ENCODE assay signal across 1 cellular context in the genomic region with DNA sequence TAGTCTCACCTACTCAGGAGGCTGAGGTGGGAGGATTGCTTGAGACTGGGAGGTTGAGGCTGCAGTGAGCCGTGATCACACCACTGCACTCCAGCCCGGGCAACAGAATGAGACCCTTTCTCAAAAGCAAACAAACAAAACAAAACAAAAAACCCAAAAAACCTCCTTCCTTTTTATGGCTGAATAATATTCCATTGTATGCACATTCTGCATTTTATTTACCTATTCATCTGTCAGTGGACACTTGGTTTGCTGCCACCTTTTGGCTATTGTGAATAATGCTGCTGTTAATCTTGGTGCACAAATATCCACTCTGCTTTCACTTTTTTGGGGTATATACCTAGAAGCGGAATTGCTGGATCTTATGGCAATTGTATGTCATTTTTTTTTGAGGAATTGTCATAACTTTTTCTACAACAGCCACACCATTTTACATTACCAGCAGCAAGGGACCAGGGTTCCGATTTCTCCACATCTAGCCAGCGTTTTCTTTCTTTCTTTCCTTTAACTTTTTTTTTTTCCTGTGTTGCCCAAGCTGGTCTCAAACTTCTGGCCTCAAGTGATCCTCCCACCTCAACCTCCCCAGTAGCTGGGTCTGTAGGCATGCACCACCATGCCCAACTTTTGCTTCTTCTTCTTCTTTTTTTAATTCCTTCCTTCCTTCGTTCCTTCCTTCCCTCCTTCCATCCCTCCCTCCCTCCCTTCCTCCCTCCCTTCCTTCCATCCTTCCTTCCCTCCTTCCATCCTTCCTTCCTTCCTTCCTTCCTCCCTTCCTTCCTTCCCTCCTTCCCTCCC.
TF ChIP-seq lines count a peak whose summit lies in the region.

No MANE protein-coding gene starts in this region.

TF ChIP-seq in K562, 482 proteins besides CTCF, POLR2A, EP300 and RAD21 (continued from another document):
- TF ChIP-seq, protein P1, sequence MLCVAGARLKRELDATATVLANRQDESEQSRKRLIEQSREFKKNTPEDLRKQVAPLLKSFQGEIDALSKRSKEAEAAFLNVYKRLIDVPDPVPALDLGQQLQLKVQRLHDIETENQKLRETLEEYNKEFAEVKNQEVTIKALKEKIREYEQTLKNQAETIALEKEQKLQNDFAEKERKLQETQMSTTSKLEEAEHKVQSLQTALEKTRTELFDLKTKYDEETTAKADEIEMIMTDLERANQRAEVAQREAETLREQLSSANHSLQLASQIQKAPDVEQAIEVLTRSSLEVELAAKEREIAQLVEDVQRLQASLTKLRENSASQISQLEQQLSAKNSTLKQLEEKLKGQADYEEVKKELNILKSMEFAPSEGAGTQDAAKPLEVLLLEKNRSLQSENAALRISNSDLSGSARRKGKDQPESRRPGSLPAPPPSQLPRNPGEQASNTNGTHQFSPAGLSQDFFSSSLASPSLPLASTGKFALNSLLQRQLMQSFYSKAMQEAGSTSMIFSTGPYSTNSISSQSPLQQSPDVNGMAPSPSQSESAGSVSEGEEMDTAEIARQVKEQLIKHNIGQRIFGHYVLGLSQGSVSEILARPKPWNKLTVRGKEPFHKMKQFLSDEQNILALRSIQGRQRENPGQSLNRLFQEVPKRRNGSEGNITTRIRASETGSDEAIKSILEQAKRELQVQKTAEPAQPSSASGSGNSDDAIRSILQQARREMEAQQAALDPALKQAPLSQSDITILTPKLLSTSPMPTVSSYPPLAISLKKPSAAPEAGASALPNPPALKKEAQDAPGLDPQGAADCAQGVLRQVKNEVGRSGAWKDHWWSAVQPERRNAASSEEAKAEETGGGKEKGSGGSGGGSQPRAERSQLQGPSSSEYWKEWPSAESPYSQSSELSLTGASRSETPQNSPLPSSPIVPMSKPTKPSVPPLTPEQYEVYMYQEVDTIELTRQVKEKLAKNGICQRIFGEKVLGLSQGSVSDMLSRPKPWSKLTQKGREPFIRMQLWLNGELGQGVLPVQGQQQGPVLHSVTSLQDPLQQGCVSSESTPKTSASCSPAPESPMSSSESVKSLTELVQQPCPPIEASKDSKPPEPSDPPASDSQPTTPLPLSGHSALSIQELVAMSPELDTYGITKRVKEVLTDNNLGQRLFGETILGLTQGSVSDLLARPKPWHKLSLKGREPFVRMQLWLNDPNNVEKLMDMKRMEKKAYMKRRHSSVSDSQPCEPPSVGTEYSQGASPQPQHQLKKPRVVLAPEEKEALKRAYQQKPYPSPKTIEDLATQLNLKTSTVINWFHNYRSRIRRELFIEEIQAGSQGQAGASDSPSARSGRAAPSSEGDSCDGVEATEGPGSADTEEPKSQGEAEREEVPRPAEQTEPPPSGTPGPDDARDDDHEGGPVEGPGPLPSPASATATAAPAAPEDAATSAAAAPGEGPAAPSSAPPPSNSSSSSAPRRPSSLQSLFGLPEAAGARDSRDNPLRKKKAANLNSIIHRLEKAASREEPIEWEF (CRISPR knock-in tag; IDR thresholded peaks at IDR 0.05), result no peak
- no peak for TF ChIP-seq ZNF707 (CRISPR knock-in tag; conservative IDR thresholded peaks at IDR 0.05)
- no peak for TF ChIP-seq ZC3H4 (CRISPR knock-in tag; IDR thresholded peaks at IDR 0.05; ENCODE audit: borderline replicate concordance)
- TF ChIP-seq TCF3 (CRISPR knock-in tag; IDR thresholded peaks at IDR 0.05), result no peak
- TF ChIP-seq, protein P2, sequence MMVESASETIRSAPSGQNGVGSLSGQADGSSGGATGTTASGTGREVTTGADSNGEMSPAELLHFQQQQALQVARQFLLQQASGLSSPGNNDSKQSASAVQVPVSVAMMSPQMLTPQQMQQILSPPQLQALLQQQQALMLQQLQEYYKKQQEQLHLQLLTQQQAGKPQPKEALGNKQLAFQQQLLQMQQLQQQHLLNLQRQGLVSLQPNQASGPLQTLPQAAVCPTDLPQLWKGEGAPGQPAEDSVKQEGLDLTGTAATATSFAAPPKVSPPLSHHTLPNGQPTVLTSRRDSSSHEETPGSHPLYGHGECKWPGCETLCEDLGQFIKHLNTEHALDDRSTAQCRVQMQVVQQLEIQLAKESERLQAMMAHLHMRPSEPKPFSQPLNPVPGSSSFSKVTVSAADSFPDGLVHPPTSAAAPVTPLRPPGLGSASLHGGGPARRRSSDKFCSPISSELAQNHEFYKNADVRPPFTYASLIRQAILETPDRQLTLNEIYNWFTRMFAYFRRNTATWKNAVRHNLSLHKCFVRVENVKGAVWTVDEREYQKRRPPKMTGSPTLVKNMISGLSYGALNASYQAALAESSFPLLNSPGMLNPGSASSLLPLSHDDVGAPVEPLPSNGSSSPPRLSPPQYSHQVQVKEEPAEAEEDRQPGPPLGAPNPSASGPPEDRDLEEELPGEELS (CRISPR knock-in tag; IDR thresholded peaks at IDR 0.05; ENCODE audit: borderline replicate concordance), result no peak
- no peak for TF ChIP-seq ZBED1 (IDR thresholded peaks at IDR 0.05)
- no peak for TF ChIP-seq RNF2 (IDR thresholded peaks at IDR 0.05)
- TF ChIP-seq ZNF174 (CRISPR knock-in tag; IDR thresholded peaks at IDR 0.05), result no peak
- TF ChIP-seq ETV1 (tag; conservative IDR thresholded peaks at IDR 0.05; ENCODE audit: low read depth), result no peak
- TF ChIP-seq, protein P3, sequence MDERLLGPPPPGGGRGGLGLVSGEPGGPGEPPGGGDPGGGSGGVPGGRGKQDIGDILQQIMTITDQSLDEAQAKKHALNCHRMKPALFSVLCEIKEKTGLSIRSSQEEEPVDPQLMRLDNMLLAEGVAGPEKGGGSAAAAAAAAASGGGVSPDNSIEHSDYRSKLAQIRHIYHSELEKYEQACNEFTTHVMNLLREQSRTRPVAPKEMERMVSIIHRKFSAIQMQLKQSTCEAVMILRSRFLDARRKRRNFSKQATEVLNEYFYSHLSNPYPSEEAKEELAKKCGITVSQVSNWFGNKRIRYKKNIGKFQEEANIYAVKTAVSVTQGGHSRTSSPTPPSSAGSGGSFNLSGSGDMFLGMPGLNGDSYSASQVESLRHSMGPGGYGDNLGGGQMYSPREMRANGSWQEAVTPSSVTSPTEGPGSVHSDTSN (CRISPR knock-in tag; IDR thresholded peaks at IDR 0.05; ENCODE audit: low read depth), result no peak
- TF ChIP-seq, protein P3 (tag; conservative IDR thresholded peaks at IDR 0.05; ENCODE audit: low read depth), result peak; percentile 24; the same call in 1 of the 2 replicates
- TF ChIP-seq CBX8 (IDR thresholded peaks at IDR 0.05; ENCODE audit: borderline replicate concordance, extremely low read depth, low read depth, low read length, poor library complexity, severe bottlenecking), result no peak
- no peak for TF ChIP-seq TOE1 (IDR thresholded peaks at IDR 0.05; ENCODE audit: borderline replicate concordance)
- TF ChIP-seq TOE1 (CRISPR knock-in tag; IDR thresholded peaks at IDR 0.05; ENCODE audit: borderline replicate concordance, low read depth), result no peak
- TF ChIP-seq, protein P4, sequence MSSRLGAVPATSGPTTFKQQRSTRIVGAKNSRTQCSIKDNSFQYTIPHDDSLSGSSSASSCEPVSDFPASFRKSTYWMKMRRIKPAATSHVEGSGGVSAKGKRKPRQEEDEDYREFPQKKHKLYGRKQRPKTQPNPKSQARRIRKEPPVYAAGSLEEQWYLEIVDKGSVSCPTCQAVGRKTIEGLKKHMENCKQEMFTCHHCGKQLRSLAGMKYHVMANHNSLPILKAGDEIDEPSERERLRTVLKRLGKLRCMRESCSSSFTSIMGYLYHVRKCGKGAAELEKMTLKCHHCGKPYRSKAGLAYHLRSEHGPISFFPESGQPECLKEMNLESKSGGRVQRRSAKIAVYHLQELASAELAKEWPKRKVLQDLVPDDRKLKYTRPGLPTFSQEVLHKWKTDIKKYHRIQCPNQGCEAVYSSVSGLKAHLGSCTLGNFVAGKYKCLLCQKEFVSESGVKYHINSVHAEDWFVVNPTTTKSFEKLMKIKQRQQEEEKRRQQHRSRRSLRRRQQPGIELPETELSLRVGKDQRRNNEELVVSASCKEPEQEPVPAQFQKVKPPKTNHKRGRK (tag; IDR thresholded peaks at IDR 0.05), result peak; percentile 52
- no peak for TF ChIP-seq KLF10 (CRISPR knock-in tag; IDR thresholded peaks at IDR 0.05)
- TF ChIP-seq, protein P5, sequence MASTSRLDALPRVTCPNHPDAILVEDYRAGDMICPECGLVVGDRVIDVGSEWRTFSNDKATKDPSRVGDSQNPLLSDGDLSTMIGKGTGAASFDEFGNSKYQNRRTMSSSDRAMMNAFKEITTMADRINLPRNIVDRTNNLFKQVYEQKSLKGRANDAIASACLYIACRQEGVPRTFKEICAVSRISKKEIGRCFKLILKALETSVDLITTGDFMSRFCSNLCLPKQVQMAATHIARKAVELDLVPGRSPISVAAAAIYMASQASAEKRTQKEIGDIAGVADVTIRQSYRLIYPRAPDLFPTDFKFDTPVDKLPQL (IDR thresholded peaks at IDR 0.05; ENCODE audit: extremely low read depth, insufficient read length), result no peak
- TF ChIP-seq, protein P6, sequence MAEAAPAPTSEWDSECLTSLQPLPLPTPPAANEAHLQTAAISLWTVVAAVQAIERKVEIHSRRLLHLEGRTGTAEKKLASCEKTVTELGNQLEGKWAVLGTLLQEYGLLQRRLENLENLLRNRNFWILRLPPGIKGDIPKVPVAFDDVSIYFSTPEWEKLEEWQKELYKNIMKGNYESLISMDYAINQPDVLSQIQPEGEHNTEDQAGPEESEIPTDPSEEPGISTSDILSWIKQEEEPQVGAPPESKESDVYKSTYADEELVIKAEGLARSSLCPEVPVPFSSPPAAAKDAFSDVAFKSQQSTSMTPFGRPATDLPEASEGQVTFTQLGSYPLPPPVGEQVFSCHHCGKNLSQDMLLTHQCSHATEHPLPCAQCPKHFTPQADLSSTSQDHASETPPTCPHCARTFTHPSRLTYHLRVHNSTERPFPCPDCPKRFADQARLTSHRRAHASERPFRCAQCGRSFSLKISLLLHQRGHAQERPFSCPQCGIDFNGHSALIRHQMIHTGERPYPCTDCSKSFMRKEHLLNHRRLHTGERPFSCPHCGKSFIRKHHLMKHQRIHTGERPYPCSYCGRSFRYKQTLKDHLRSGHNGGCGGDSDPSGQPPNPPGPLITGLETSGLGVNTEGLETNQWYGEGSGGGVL (CRISPR knock-in tag; IDR thresholded peaks at IDR 0.05), result no peak
- no peak for TF ChIP-seq ZNF444 (CRISPR knock-in tag; IDR thresholded peaks at IDR 0.05)
- TF ChIP-seq, protein P7, sequence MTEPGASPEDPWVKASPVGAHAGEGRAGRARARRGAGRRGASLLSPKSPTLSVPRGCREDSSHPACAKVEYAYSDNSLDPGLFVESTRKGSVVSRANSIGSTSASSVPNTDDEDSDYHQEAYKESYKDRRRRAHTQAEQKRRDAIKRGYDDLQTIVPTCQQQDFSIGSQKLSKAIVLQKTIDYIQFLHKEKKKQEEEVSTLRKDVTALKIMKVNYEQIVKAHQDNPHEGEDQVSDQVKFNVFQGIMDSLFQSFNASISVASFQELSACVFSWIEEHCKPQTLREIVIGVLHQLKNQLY (CRISPR knock-in tag; conservative IDR thresholded peaks at IDR 0.05), result no peak
- peak; percentile 22; the same call in 1 of the 2 replicates for TF ChIP-seq MAFG (tag; conservative IDR thresholded peaks at IDR 0.05)
- TF ChIP-seq BRD9 (IDR thresholded peaks at IDR 0.05; ENCODE audit: low read depth, partially characterized antibody), result no peak
- no peak for TF ChIP-seq ZFX (CRISPR knock-in tag; IDR thresholded peaks at IDR 0.05)
- TF ChIP-seq ZNF316 (IDR thresholded peaks at IDR 0.05), result peak; percentile 28; the same call in 1 of the 2 replicates
- no peak for TF ChIP-seq RFX5 (IDR thresholded peaks at IDR 0.05; ENCODE audit: low read depth, low read length)
- TF ChIP-seq, protein P8, sequence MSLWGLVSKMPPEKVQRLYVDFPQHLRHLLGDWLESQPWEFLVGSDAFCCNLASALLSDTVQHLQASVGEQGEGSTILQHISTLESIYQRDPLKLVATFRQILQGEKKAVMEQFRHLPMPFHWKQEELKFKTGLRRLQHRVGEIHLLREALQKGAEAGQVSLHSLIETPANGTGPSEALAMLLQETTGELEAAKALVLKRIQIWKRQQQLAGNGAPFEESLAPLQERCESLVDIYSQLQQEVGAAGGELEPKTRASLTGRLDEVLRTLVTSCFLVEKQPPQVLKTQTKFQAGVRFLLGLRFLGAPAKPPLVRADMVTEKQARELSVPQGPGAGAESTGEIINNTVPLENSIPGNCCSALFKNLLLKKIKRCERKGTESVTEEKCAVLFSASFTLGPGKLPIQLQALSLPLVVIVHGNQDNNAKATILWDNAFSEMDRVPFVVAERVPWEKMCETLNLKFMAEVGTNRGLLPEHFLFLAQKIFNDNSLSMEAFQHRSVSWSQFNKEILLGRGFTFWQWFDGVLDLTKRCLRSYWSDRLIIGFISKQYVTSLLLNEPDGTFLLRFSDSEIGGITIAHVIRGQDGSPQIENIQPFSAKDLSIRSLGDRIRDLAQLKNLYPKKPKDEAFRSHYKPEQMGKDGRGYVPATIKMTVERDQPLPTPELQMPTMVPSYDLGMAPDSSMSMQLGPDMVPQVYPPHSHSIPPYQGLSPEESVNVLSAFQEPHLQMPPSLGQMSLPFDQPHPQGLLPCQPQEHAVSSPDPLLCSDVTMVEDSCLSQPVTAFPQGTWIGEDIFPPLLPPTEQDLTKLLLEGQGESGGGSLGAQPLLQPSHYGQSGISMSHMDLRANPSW (CRISPR knock-in tag; IDR thresholded peaks at IDR 0.05), result no peak
- TF ChIP-seq, protein P9, sequence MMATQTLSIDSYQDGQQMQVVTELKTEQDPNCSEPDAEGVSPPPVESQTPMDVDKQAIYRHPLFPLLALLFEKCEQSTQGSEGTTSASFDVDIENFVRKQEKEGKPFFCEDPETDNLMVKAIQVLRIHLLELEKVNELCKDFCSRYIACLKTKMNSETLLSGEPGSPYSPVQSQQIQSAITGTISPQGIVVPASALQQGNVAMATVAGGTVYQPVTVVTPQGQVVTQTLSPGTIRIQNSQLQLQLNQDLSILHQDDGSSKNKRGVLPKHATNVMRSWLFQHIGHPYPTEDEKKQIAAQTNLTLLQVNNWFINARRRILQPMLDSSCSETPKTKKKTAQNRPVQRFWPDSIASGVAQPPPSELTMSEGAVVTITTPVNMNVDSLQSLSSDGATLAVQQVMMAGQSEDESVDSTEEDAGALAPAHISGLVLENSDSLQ (IDR thresholded peaks at IDR 0.05), result peak; percentile 46; the same call in 1 of the 2 replicates
TF ChIP-seq in K562: peak in this region for 14.
